Comparison of ENCODE assay signal across 35 cellular contexts in genomic region chr12:31423405-31423804, GRCh38.
A peak's percentile ranks its signal among the peaks of the same experiment; 100 is the strongest.
DNase-seq lines count a peak whose midpoint lies in the region; ATAC-seq, FAIRE-seq and TF ChIP-seq lines count a peak whose summit lies in the region.
"Had no signal": no experiment of that assay in that cellular context is flagged by ENCODE, and none has a peak within 500 bp of the region (broad histone marks: within the 10 kb centered on the region; RNA-seq: fewer than 3 reads in every experiment).

No MANE protein-coding gene starts in this region.

- H3K4me1 Mint-ChIP-seq in memory B cell = no peaks in the 10 kb centered on the region
- H3K4me1 Mint-ChIP-seq: CD14-positive monocyte; CD4-positive, alpha-beta memory T cell; CD4-positive, CD25-positive, alpha-beta regulatory T cell; CD8-positive, alpha-beta memory T cell had no signal

- H3K4me3 ChIP-seq in HepG2 (replicated peaks in 1 of 3; ENCODE audit: insufficient read depth in 1 of 3, low read depth in 2 of 3, low read length in 3 of 3) = no peak overlapping the region
- no peak overlapping the region for H3K4me3 ChIP-seq in right lobe of liver
- H3K4me3 ChIP-seq in HEK293 (ENCODE audit: low read depth, low read length) = no peak overlapping the region
- H3K4me3 ChIP-seq: A549; BLaER1; BLaER1 treated with 17β-estradiol and CSF1 and Interleukin-3, amounts not matched to agents 10 nM and 100 nM had no signal

- H3K27ac ChIP-seq in HepG2 (ENCODE audit: extremely low read length, insufficient read depth, low read length) (no peak overlapping the region), right lobe of liver (no peak overlapping the region), HEK293 (ENCODE audit: extremely low read depth, low read depth, low read length) (no peak overlapping the region)
- H3K27ac ChIP-seq: 22Rv1; A549; BLaER1; BLaER1 treated with 17β-estradiol and CSF1 and Interleukin-3, amounts not matched to agents 10 nM and 100 nM; C4-2B had no signal

- H3K9me3 Mint-ChIP-seq in memory B cell = no peaks in the 10 kb centered on the region
- H3K9me3 Mint-ChIP-seq: CD4-positive, alpha-beta memory T cell; CD4-positive, alpha-beta T cell; CD4-positive, CD25-positive, alpha-beta regulatory T cell; CD8-positive, alpha-beta memory T cell; CD8-positive, alpha-beta T cell had no signal

- no peaks in the 10 kb centered on the region for H3K27me3 ChIP-seq in HepG2 (ENCODE audit: control insufficient read depth in 1 of 2, insufficient read depth in 2 of 2, low read length in 2 of 2)
- no peaks in the 10 kb centered on the region for H3K27me3 ChIP-seq in right lobe of liver
- H3K27me3 ChIP-seq: BE2C; BLaER1; BLaER1 treated with 17β-estradiol and CSF1 and Interleukin-3, amounts not matched to agents 10 nM and 100 nM had no signal

- in situ Hi-C loops in HepG2 (cut with HindIII; ENCODE audit: extremely low pct_ligation_motif_present, low pct_unique_long_range_greater_than_20kb) = loop anchor here (25.0 kb wide), 1 partner anchor 89 kb away; no protein-coding TSS in a partner anchor

- no peak for DNase-seq in HepG2 (ENCODE audit: low spot score)
- DNase-seq in right lobe of liver = no peak
- DNase-seq in memory B cell (ENCODE audit: low spot score in 2 of 2) = no peak
- no peak for DNase-seq in NCI-H82 treated with DMSO at 0.1 percent for 48 hours (lab: John Stamatoyannopoulos, UW; ENCODE audit: unreplicated experiment)
- DNase-seq: 8988T; ACHN; AML-193; BE2C; C1 segment of cervical spinal cord; Caco-2; Calu3; CD4-positive, alpha-beta memory T cell; CD4-positive, alpha-beta T cell; CD4-positive, CD25-positive, alpha-beta regulatory T cell; CD8-positive, alpha-beta memory T cell; CD8-positive, alpha-beta T cell; COR-L47; DMS 273 treated with DMSO at 0.1 percent for 48 hours; DMS153; DMS53; DMS79; DMS79 treated with DMSO at 0.1 percent for 48 hours; DND-41; EL had no signal

- peaks cover 18% of the 10 kb centered on the region for H3K36me3 Mint-ChIP-seq in memory B cell
- H3K36me3 Mint-ChIP-seq: CD14-positive monocyte; CD4-positive, alpha-beta memory T cell; CD4-positive, CD25-positive, alpha-beta regulatory T cell; CD8-positive, alpha-beta memory T cell; CD8-positive, alpha-beta T cell had no signal

- H3K27me3 Mint-ChIP-seq in memory B cell = no peaks in the 10 kb centered on the region
- H3K27me3 Mint-ChIP-seq: B cell; CD4-positive, alpha-beta T cell had no signal

- CTCF ChIA-PET in HepG2 (lab: Yijun Ruan, JAX; ENCODE audit: low intra/inter-chr PET ratio, low total read pairs) (no interaction called here), HEK293 (lab: Yijun Ruan, JAX) (interaction anchor here (0.6 kb wide), 1 partner anchor 148 kb away, joined by 4 read pairs; no protein-coding TSS in a partner anchor)

- 92% methylated on average over 1 of the region's 1 CpG for WGBS in HepG2 (ENCODE audit: low lambda C conversion rate)
- WGBS in right lobe of liver (ENCODE audit: insufficient coverage, low coverage, low lambda C conversion rate, missing lambda C conversion rate) = 93% methylated on average over 1 of the region's 1 CpG

- no peak for TF ChIP-seq EP300 in HepG2 (IDR thresholded peaks at IDR 0.05; ENCODE audit: low read depth in 2 of 2, low read length in 2 of 2)
- TF ChIP-seq EP300 in HepG2 (CRISPR knock-in tag; IDR thresholded peaks at IDR 0.05; ENCODE audit: borderline replicate concordance) = no peak

- H3K4me3 Mint-ChIP-seq in memory B cell = no peak overlapping the region
- H3K4me3 Mint-ChIP-seq: B cell; CD14-positive monocyte; CD4-positive, alpha-beta memory T cell; CD4-positive, alpha-beta T cell; CD8-positive, alpha-beta memory T cell; CD8-positive, alpha-beta T cell had no signal

- no peaks in the 10 kb centered on the region for H3K9me3 ChIP-seq in HepG2 (ENCODE audit: low read length)
- H3K9me3 ChIP-seq in right lobe of liver = no peaks in the 10 kb centered on the region
- no peaks in the 10 kb centered on the region for H3K9me3 ChIP-seq in HEK293 (ENCODE audit: control insufficient read depth, insufficient read depth, low read depth, low read length)
- H3K9me3 ChIP-seq: A549; BE2C; BLaER1; BLaER1 treated with 17β-estradiol and CSF1 and Interleukin-3, amounts not matched to agents 10 nM and 100 nM; Caco-2 had no signal

- no peak overlapping the region for H2AFZ ChIP-seq in HepG2 (ENCODE audit: low read length)

- H3K4me2 ChIP-seq in HepG2 (ENCODE audit: low read depth, low read length) = no peak overlapping the region
- H3K4me2 ChIP-seq: A549; BLaER1; BLaER1 treated with 17β-estradiol and CSF1 and Interleukin-3, amounts not matched to agents 10 nM and 100 nM had no signal

- TF ChIP-seq RAD21 in HepG2 (CRISPR knock-in tag; IDR thresholded peaks at IDR 0.05) = no peak

- no peak overlapping the region for H3K9ac ChIP-seq in HepG2 (ENCODE audit: insufficient read depth, low read depth, low read length)
- H3K9ac ChIP-seq: BLaER1; BLaER1 treated with 17β-estradiol and CSF1 and Interleukin-3, amounts not matched to agents 10 nM and 100 nM had no signal

- H3K4me1 ChIP-seq in HepG2 (ENCODE audit: insufficient read depth, low read length) (no peaks in the 10 kb centered on the region), right lobe of liver (no peaks in the 10 kb centered on the region), HEK293 (ENCODE audit: control insufficient read depth, insufficient read depth, low read length) (no peaks in the 10 kb centered on the region)
- H3K4me1 ChIP-seq: A549; BE2C; BLaER1; BLaER1 treated with 17β-estradiol and CSF1 and Interleukin-3, amounts not matched to agents 10 nM and 100 nM; Caco-2 had no signal

- H3K36me3 ChIP-seq in HepG2 (replicated peaks in 1 of 2; ENCODE audit: control insufficient read depth in 1 of 2, insufficient read depth in 2 of 2, low read length in 2 of 2) (peaks cover 3 to 10% of the 10 kb centered on the region in 2 experiments; a peak in 4 of 5 replicates), right lobe of liver (peaks cover 0 to 15% (median 5%) of the 10 kb centered on the region in 4 donors), HEK293 (ENCODE audit: control insufficient read depth in 2 of 2, insufficient read depth in 1 of 2, low read length in 2 of 2) (no peaks in the 10 kb centered on the region; a peak in 1 of 3 replicates)
- H3K36me3 ChIP-seq: BE2C had no signal

- peak overlapping the region; percentile 4 for H3K27ac Mint-ChIP-seq in memory B cell
- H3K27ac Mint-ChIP-seq: B cell; CD14-positive monocyte; CD4-positive, alpha-beta memory T cell; CD4-positive, alpha-beta T cell; CD4-positive, CD25-positive, alpha-beta regulatory T cell; CD8-positive, alpha-beta T cell had no signal

- FAIRE-seq in HepG2 (lab: Jason Lieb, UNC) = no peak
- FAIRE-seq: A204.1, D721Med had no signal

- POLR2A ChIA-PET in HepG2 (lab: Yijun Ruan, JAX) = no interaction called here
- POLR2A ChIA-PET in HEK293 (lab: Yijun Ruan, JAX) = no interaction called here

- TF ChIP-seq POLR2A in HepG2 (IDR thresholded peaks at IDR 0.05; ENCODE audit: insufficient read depth in 1 of 2, low read depth in 2 of 2, low read length in 2 of 2) = no peak
- TF ChIP-seq POLR2A in right lobe of liver (IDR thresholded peaks at IDR 0.05) = no peak

- BruUV-seq in HepG2 (replicated peaks; lab: Mats Ljungman, UMichigan) = no TSS peak

- intact Hi-C loops in HepG2 (cut with micrococcal nuclease; ENCODE audit: unreplicated experiment) = no loop called here
- intact Hi-C loops in right lobe of liver (cut with DNase I) = no loop called here

- ATAC-seq in HepG2 = no peak
- no peak for ATAC-seq in right lobe of liver
- ATAC-seq in memory B cell (ENCODE audit: low read depth) = no peak
- ATAC-seq in HG02981 (IDR thresholded peaks at IDR 0.05; ENCODE audit: unreplicated experiment) = no peak
- ATAC-seq: A549; CD8-positive, alpha-beta T cell had no signal

- no peaks in the 10 kb centered on the region for H4K20me1 ChIP-seq in HepG2 (ENCODE audit: insufficient read depth, low read length)
- H4K20me1 ChIP-seq: BLaER1; BLaER1 treated with 17β-estradiol and CSF1 and Interleukin-3, amounts not matched to agents 10 nM and 100 nM had no signal

- no peaks in the 10 kb centered on the region for H3K79me2 ChIP-seq in HepG2 (ENCODE audit: insufficient read depth, low read length)

- TF ChIP-seq CTCF in HepG2 (CRISPR knock-in tag; IDR thresholded peaks at IDR 0.05) = no peak
- TF ChIP-seq CTCF in right lobe of liver (IDR thresholded peaks at IDR 0.05) = no peak
- no peak for TF ChIP-seq CTCF in HEK293 (tag by site-specific recombination; IDR thresholded peaks at IDR 0.05)

TF ChIP-seq in HepG2, 621 proteins besides CTCF, POLR2A, EP300 and RAD21 (continues in another document):
- TF ChIP-seq AGO1 (IDR thresholded peaks at IDR 0.05; ENCODE audit: low read depth, low read length, poor library complexity, severe bottlenecking) (no peak), ZNF431 (CRISPR knock-in tag; IDR thresholded peaks at IDR 0.05; ENCODE audit: borderline replicate concordance, low read depth) (no peak), ZNF878 (CRISPR knock-in tag; IDR thresholded peaks at IDR 0.05) (no peak), ZFP62 (CRISPR knock-in tag; IDR thresholded peaks at IDR 0.05) (no peak), ATF7 (IDR thresholded peaks at IDR 0.05) (peak; percentile 71), ATF7 (CRISPR knock-in tag; IDR thresholded peaks at IDR 0.05) (no peak), GLI4 (CRISPR knock-in tag; IDR thresholded peaks at IDR 0.05; ENCODE audit: borderline replicate concordance) (no peak), MEIS1 (CRISPR knock-in tag; IDR thresholded peaks at IDR 0.05; ENCODE audit: borderline replicate concordance) (no peak)

TF ChIP-seq in HEK293, 187 proteins besides CTCF, POLR2A, EP300 and RAD21 (continues in another document):
- TF ChIP-seq PBX3 (CRISPR knock-in tag; IDR thresholded peaks at IDR 0.05) (no peak), ATF2 (tag by site-specific recombination; IDR thresholded peaks at IDR 0.05; ENCODE audit: low read depth) (peak; percentile 58; the same call in 1 of the 2 replicates)

Comparison
In these comparisons a context has a peak if more than half of its experiments do, and no peak if none do; other contexts are left out.
1. Of the 63 proteins assayed by ChIP-seq in both HepG2 and HEK293: peak only in HepG2: none; only in HEK293: ATF2; in both: none; in neither: 62.